Comparison of ENCODE assay signal across 24 cellular contexts in the genomic region with DNA sequence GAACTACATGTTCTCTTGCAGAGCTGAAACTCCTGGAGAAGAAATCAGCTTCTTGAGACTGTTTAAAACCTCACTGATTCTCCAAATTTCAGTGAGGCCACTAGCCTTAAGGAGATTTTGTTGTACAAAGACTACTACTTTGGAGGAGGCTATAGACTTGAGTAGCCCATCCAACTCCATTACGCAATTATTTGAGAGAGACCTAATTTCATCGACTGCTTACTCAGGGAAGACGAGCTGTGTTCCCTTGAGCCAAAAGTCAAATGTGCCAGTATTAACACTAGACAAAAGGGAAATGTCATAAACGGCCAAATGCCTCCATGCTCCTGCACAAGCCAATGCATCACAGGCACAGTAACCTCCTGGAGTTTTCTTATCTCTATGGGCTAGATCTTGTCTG.
DNase-seq lines count a peak whose midpoint lies in the region; ATAC-seq, FAIRE-seq and TF ChIP-seq lines count a peak whose summit lies in the region.
"Had no signal": no experiment of that assay in that cellular context is flagged by ENCODE, and none has a peak within 500 bp of the region (broad histone marks: within the 10 kb centered on the region; RNA-seq: fewer than 3 reads in every experiment).

No MANE protein-coding gene starts in this region.

- FAIRE-seq in K562 (lab: Jason Lieb, UNC) = no peak
- FAIRE-seq: G401.6 had no signal

- ATAC-seq in IMR-90 (ENCODE audit: low read depth) (no peak), K562 (no peak), left cardiac atrium (peak; percentile 20 to 59)
- ATAC-seq: CD8-positive, alpha-beta T cell; PC-3 had no signal

- H4K5ac ChIP-seq in IMR-90 (ENCODE audit: low read depth, low read length) = no peak overlapping the region

- no peak for TF ChIP-seq CTCF in IMR-90 (conservative IDR thresholded peaks at IDR 0.05; ENCODE audit: low read depth, low read length)
- TF ChIP-seq CTCF in K562 (IDR thresholded peaks at IDR 0.05 in 2 of 3, conservative IDR thresholded peaks at IDR 0.05 in 1 of 3; ENCODE audit: insufficient read depth in 2 of 3, low read depth in 1 of 3, low read length in 3 of 3) = no peak
- TF ChIP-seq CTCF in smooth muscle cell (IDR thresholded peaks at IDR 0.05; ENCODE audit: borderline replicate concordance, insufficient read depth, poor library complexity, severe bottlenecking) = no peak
- no peak for TF ChIP-seq CTCF in colonic mucosa (IDR thresholded peaks at IDR 0.05)

- no peaks in the 10 kb centered on the region for H3F3A ChIP-seq in smooth muscle cell (ENCODE audit: low read depth)

- no CpG with 5 or more reads among the region's 4 CpGs for WGBS in IMR-90 (ENCODE audit: extremely low coverage in 2 of 2, insufficient read length in 1 of 2), 2 experiments
- WGBS in K562 (ENCODE audit: insufficient coverage, low coverage, missing lambda C conversion rate) = 21% methylated on average over 4 of the region's 4 CpGs
- WGBS in smooth muscle cell (ENCODE audit: low lambda C conversion rate) = 91% methylated on average over 4 of the region's 4 CpGs

- H3K4me1 ChIP-seq in IMR-90 (ENCODE audit: control insufficient read depth, insufficient read depth, low read length) (no peaks in the 10 kb centered on the region), K562 (replicated peaks in 1 of 2; ENCODE audit: control insufficient read depth in 2 of 2, insufficient read depth in 2 of 2, low read length in 2 of 2) (peaks cover 2 to 15% of the 10 kb centered on the region in 2 experiments; a peak in 4 of 5 replicates), smooth muscle cell (ENCODE audit: low read depth) (no peaks in the 10 kb centered on the region), colonic mucosa (no peaks in the 10 kb centered on the region), HAP-1 (peaks cover 22% of the 10 kb centered on the region)
- H3K4me1 ChIP-seq: Caco-2, SJSA1 had no signal

- no peaks in the 10 kb centered on the region for H3K79me2 ChIP-seq in K562 (ENCODE audit: control insufficient read depth, insufficient read depth, low read length)
- H3K79me2 ChIP-seq in smooth muscle cell (ENCODE audit: low read depth) = no peaks in the 10 kb centered on the region

- no peak for TF ChIP-seq RAD21 in IMR-90 (IDR thresholded peaks at IDR 0.05; ENCODE audit: low read length)
- no peak for TF ChIP-seq RAD21 in K562 (CRISPR knock-in tag; conservative IDR thresholded peaks at IDR 0.05 in 1 of 2, IDR thresholded peaks at IDR 0.05 in 1 of 2)

- no peak overlapping the region for H4K8ac ChIP-seq in IMR-90 (ENCODE audit: low read depth in 2 of 2, low read length in 2 of 2)

- intact Hi-C loops in IMR-90 (cut with micrococcal nuclease) = no loop called here
- intact Hi-C loops in K562 (cut with micrococcal nuclease) = no loop called here
- intact Hi-C loops in left cardiac atrium (cut with DNase I) = no loop called here
- intact Hi-C loops in colonic mucosa (cut with DNase I) = no loop called here

- H2AK9ac ChIP-seq in IMR-90 (replicated peaks; ENCODE audit: low read depth, low read length, poor library complexity) = no peak overlapping the region

- H4K91ac ChIP-seq in IMR-90 (ENCODE audit: insufficient read depth, low read depth, low read length) = no peak overlapping the region

- CTCF ChIA-PET in IMR-90 (lab: Yijun Ruan, JAX) = interaction anchor here (1.3 kb wide), 1 partner anchor 292 kb away, joined by 5 read pairs; no protein-coding TSS in a partner anchor
- CTCF ChIA-PET in K562 (lab: Yijun Ruan, JAX; ENCODE audit: low intra/inter-chr PET ratio) = no interaction called here

- H3K9ac ChIP-seq in IMR-90 (ENCODE audit: low read depth, low read length) = no peak overlapping the region
- no peak overlapping the region for H3K9ac ChIP-seq in K562 (ENCODE audit: insufficient read depth in 1 of 2, low read depth in 2 of 2, low read length in 2 of 2)
- no peak overlapping the region for H3K9ac ChIP-seq in smooth muscle cell (ENCODE audit: low read depth)
- no peak overlapping the region for H3K9ac ChIP-seq in colonic mucosa (ENCODE audit: low read depth in 2 of 2, low read length in 2 of 2)
- H3K9ac ChIP-seq: GM23248 had no signal

- H3K14ac ChIP-seq in IMR-90 (replicated peaks; ENCODE audit: low read depth, low read length) = no peak overlapping the region

- no peak overlapping the region for H3K4ac ChIP-seq in IMR-90 (ENCODE audit: low read depth, low read length)

- no peak overlapping the region for H3K4me3 ChIP-seq in IMR-90 (ENCODE audit: insufficient read depth, low read depth, low read length)
- H3K4me3 ChIP-seq in K562 = no peak overlapping the region
- H3K4me3 ChIP-seq in smooth muscle cell = no peak overlapping the region
- H3K4me3 ChIP-seq in colonic mucosa = no peak overlapping the region
- no peak overlapping the region for H3K4me3 ChIP-seq in HAP-1
- H3K4me3 ChIP-seq: GM23248, SJSA1 had no signal

- H3K79me1 ChIP-seq in IMR-90 (ENCODE audit: low read depth in 1 of 2, low read length in 2 of 2) = no peaks in the 10 kb centered on the region

- POLR2A ChIA-PET in IMR-90 (lab: Charles Lee; ENCODE audit: unreplicated experiment) (interaction anchor here (0.5 kb wide), 1 partner anchor 111 kb away, joined by 3 read pairs; no protein-coding TSS in a partner anchor), K562 (lab: Yijun Ruan, JAX) (interaction anchor here (0.7 kb wide), 1 partner anchor 160 kb away, joined by 3 read pairs; no protein-coding TSS in a partner anchor)

- H3K23ac ChIP-seq in IMR-90 (ENCODE audit: low read depth, low read length) = no peak overlapping the region

- no peak overlapping the region for H2BK20ac ChIP-seq in IMR-90 (ENCODE audit: low read depth, low read length)

- H3K36me3 ChIP-seq in IMR-90 (ENCODE audit: control insufficient read depth, insufficient read depth, low read length) (no peaks in the 10 kb centered on the region), K562 (ENCODE audit: control insufficient read depth, insufficient read depth, low read length) (no peaks in the 10 kb centered on the region), smooth muscle cell (ENCODE audit: low read depth) (no peaks in the 10 kb centered on the region), colonic mucosa (no peaks in the 10 kb centered on the region), HAP-1 (replicated peaks) (no peaks in the 10 kb centered on the region)
- H3K36me3 ChIP-seq: SJSA1 had no signal

- no peaks in the 10 kb centered on the region for H3K9me3 ChIP-seq in IMR-90 (ENCODE audit: control insufficient read depth, insufficient read depth, low read length)
- no peaks in the 10 kb centered on the region for H3K9me3 ChIP-seq in K562 (replicated peaks; ENCODE audit: control insufficient read depth, insufficient read depth, low read depth, low read length)
- no peaks in the 10 kb centered on the region for H3K9me3 ChIP-seq in smooth muscle cell (replicated peaks; ENCODE audit: low read depth)
- no peaks in the 10 kb centered on the region for H3K9me3 ChIP-seq in colonic mucosa
- no peaks in the 10 kb centered on the region for H3K9me3 ChIP-seq in HAP-1
- H3K9me3 ChIP-seq: Caco-2, SJSA1 had no signal

- no peak overlapping the region for H2AFZ ChIP-seq in IMR-90 (replicated peaks; ENCODE audit: low read length, poor library complexity)
- H2AFZ ChIP-seq in K562 (ENCODE audit: low read depth, low read length) = no peak overlapping the region
- H2AFZ ChIP-seq in smooth muscle cell (ENCODE audit: low read depth) = no peak overlapping the region
- H2AFZ ChIP-seq: GM23248 had no signal

- H4K20me1 ChIP-seq in IMR-90 (ENCODE audit: insufficient read depth, low read length) (no peaks in the 10 kb centered on the region), K562 (replicated peaks; ENCODE audit: control insufficient read depth, insufficient read depth, low read length) (no peaks in the 10 kb centered on the region), smooth muscle cell (ENCODE audit: low read depth) (no peaks in the 10 kb centered on the region)

- DNase-seq in IMR-90 = no peak
- DNase-seq in K562 (ENCODE audit: extremely low read depth in 1 of 4, low spot score in 3 of 4) = no peak
- DNase-seq in left cardiac atrium = no peak
- no peak for DNase-seq in smooth muscle cell (lab: John Stamatoyannopoulos, UW; ENCODE audit: unreplicated experiment)
- no peak for DNase-seq in colonic mucosa
- no peak for DNase-seq in activated CD4-positive, CD25-positive, alpha-beta regulatory T cell (lab: John Stamatoyannopoulos, UW)
- DNase-seq in HAP-1 (ENCODE audit: low spot score in 2 of 2) = no peak
- DNase-seq: Caco-2; CD8-positive, alpha-beta T cell; GM23248; H9; HFFc6; Karpas-422; NCI-H1105; NCI-H1436 treated with DMSO at 0.1 percent for 48 hours; NCI-H187 treated with DMSO at 0.1 percent for 48 hours; NCI-H2171 treated with DMSO at 0.1 percent for 48 hours; NCI-H446; NCI-H524 treated with DMSO at 0.1 percent for 48 hours; NCI-H774; PC-3 had no signal

- H3K4me2 ChIP-seq in IMR-90 (ENCODE audit: low read depth, low read length) (no peak overlapping the region), K562 (ENCODE audit: insufficient read depth, low read length) (no peak overlapping the region), smooth muscle cell (no peak overlapping the region)

- no peak overlapping the region for H3K56ac ChIP-seq in IMR-90 (ENCODE audit: extremely low read depth, insufficient read depth, low read length)

- TF ChIP-seq POLR2A in IMR-90 (IDR thresholded peaks at IDR 0.05; ENCODE audit: low read depth, low read length) (no peak), K562 (conservative IDR thresholded peaks at IDR 0.05) (no peak)

- H3K27ac ChIP-seq in IMR-90 (ENCODE audit: insufficient read depth, low read length) = no peak overlapping the region
- H3K27ac ChIP-seq in K562 (ENCODE audit: extremely low read depth, low read depth, low read length) = no peak overlapping the region
- H3K27ac ChIP-seq in smooth muscle cell (ENCODE audit: low read depth) = peak overlapping the region; percentile 39
- no peak overlapping the region for H3K27ac ChIP-seq in colonic mucosa
- H3K27ac ChIP-seq: C4-2B, GM23248, SJSA1 had no signal

- no peaks in the 10 kb centered on the region for H3K9me1 ChIP-seq in IMR-90 (ENCODE audit: insufficient read depth, low read length)
- no peaks in the 10 kb centered on the region for H3K9me1 ChIP-seq in K562 (ENCODE audit: control insufficient read depth, insufficient read depth, low read length)

- no peak for TF ChIP-seq EP300 in K562 (IDR thresholded peaks at IDR 0.05; ENCODE audit: low read length)

- BruUV-seq in IMR-90 (replicated peaks; lab: Mats Ljungman, UMichigan) (no TSS peak), K562 (replicated peaks; lab: Mats Ljungman, UMichigan) (no TSS peak)

- no peak overlapping the region for H2BK15ac ChIP-seq in IMR-90 (ENCODE audit: low read depth, low read length)

- H2BK5ac ChIP-seq in IMR-90 (ENCODE audit: low read depth, low read length, poor library complexity, severe bottlenecking) = no peak overlapping the region

- H2AK5ac ChIP-seq in IMR-90 (ENCODE audit: low read depth, low read length) = no peak overlapping the region

- no peak overlapping the region for H2BK120ac ChIP-seq in IMR-90 (ENCODE audit: low read depth, low read length)

- H3K27me3 ChIP-seq in IMR-90 (ENCODE audit: control insufficient read depth, insufficient read depth, low read length) = no peaks in the 10 kb centered on the region
- no peaks in the 10 kb centered on the region for H3K27me3 ChIP-seq in K562 (ENCODE audit: control insufficient read depth in 2 of 2, insufficient read depth in 2 of 2, low read length in 2 of 2)
- no peaks in the 10 kb centered on the region for H3K27me3 ChIP-seq in smooth muscle cell (ENCODE audit: low read depth)
- no peaks in the 10 kb centered on the region for H3K27me3 ChIP-seq in colonic mucosa
- H3K27me3 ChIP-seq in HAP-1 (ENCODE audit: low read depth) = no peaks in the 10 kb centered on the region
- H3K27me3 ChIP-seq: SJSA1 had no signal

- dilution Hi-C loops in IMR-90 (cut with HindIII; ENCODE audit: low sequenced_read_pairs, unreplicated experiment) = no loop called here

- in situ Hi-C loops in IMR-90 (cut with MboI; ENCODE audit: low sequenced_read_pairs) (no loop called here), K562 (cut with MboI) (no loop called here), HAP-1 (cut with MboI; ENCODE audit: low sequenced_read_pairs) (no loop called here)

- H3K18ac ChIP-seq in IMR-90 (ENCODE audit: low read depth, low read length) = no peak overlapping the region

Comparison
In these comparisons a context has a peak if more than half of its experiments do, and no peak if none do; other contexts are left out.
1. ATAC-seq: peak in left cardiac atrium (2 of 2); none in IMR-90 (single experiment) and K562 (single experiment).